Comparison of ENCODE assay signal across 8 cellular contexts in genomic region chr7:155069992-155070827, GRCh38. TPM values are rescaled to one million over a fixed set of nuclear protein-coding genes. Genes with fewer than 3 reads are reported as not detected.
DNase-seq lines count a peak whose midpoint lies in the region; ATAC-seq, FAIRE-seq and TF ChIP-seq lines count a peak whose summit lies in the region.

Gene HTR5A, plus strand, starts transcription at chr7:155070324. Its CDS starts 576 bp downstream, at chr7:155070900.

- TF ChIP-seq CTCF in pancreas (IDR thresholded peaks at IDR 0.05) (no peak), tibial nerve (IDR thresholded peaks at IDR 0.05) (no peak)

- TF ChIP-seq POLR2A in tibial nerve (IDR thresholded peaks at IDR 0.05) = no peak

- H3K9me3 ChIP-seq in SJCRH30 (replicated peaks) = no peaks in the 10 kb centered on the region
- no peaks in the 10 kb centered on the region for H3K9me3 ChIP-seq in pancreas
- peaks cover 0 to 9% (median 0%) of the 10 kb centered on the region in 4 donors for H3K9me3 ChIP-seq in tibial nerve

- WGBS in pancreas, 2 donors = 5 to 6% methylated on average over 49 of the region's 49 CpGs
- WGBS in tibial nerve, 2 donors = 3 to 4% methylated on average over 34 to 36 of the region's 49 CpGs

- H3K4me1 ChIP-seq in SJCRH30 (peaks cover 6% of the 10 kb centered on the region), pancreas (no peaks in the 10 kb centered on the region), tibial nerve (no peaks in the 10 kb centered on the region)

- DNase-seq in Ammon's horn (ENCODE audit: low spot score) (peak; percentile 78), GM19238 (ENCODE audit: insufficient read length, low spot score) (peak; percentile 81), SJCRH30 (peak; percentile 76 to 82), globus pallidus (ENCODE audit: low spot score) (peak; percentile 40), pancreas (peak; percentile 74 to 93 (median 84)), tibial nerve (ENCODE audit: low spot score in 2 of 2) (peak; percentile 23 to 59)
- peak; percentile 75 for DNase-seq in activated naive CD4-positive, alpha-beta T cell treated with Interleukin-2 at 50 U/mL for 16 hours

- H3K27ac ChIP-seq in SJCRH30 = no peak within 1 kb of the TSS
- no peak within 1 kb of the TSS for H3K27ac ChIP-seq in pancreas
- no peak within 1 kb of the TSS for H3K27ac ChIP-seq in tibial nerve

- no peaks in the 10 kb centered on the region for H3K36me3 ChIP-seq in SJCRH30
- H3K36me3 ChIP-seq in pancreas = no peaks in the 10 kb centered on the region
- H3K36me3 ChIP-seq in tibial nerve = no peaks in the 10 kb centered on the region

- H3K27me3 ChIP-seq in SJCRH30 (peaks cover 8% of the 10 kb centered on the region), pancreas (peaks cover 0 to 17% (median 4%) of the 10 kb centered on the region in 4 donors), tibial nerve (peaks cover 0 to 26% of the 10 kb centered on the region in 2 donors)

- intact Hi-C loops in pancreas (cut with DNase I) = no loop called here

- no peak for TF ChIP-seq EP300 in tibial nerve (IDR thresholded peaks at IDR 0.05)

- no peak within 1 kb of the TSS for H3K4me3 ChIP-seq in SJCRH30
- H3K4me3 ChIP-seq in pancreas = no peak within 1 kb of the TSS
- H3K4me3 ChIP-seq in tibial nerve = no peak within 1 kb of the TSS

- no peak for FAIRE-seq in pancreas (lab: Jason Lieb, UNC)

- peak; percentile 66 for ATAC-seq in HG03196 (IDR thresholded peaks at IDR 0.05; ENCODE audit: unreplicated experiment)
- ATAC-seq in pancreas = peak; percentile 98 to 100 (median 99)

RNA-seq across cellular contexts. Expression of gene HTR5A, which starts in this region (rescaled TPM):
- not detected in 2 replicates for total RNA-seq in SJCRH30 (2014; rRNA removed; shearing (Covaris generic))
- total RNA-seq in pancreas = not detected
- polyA plus RNA-seq in pancreas = not detected
- not detected for total RNA-seq in tibial nerve

Comparison
In these comparisons a context has a peak if more than half of its experiments do, and no peak if none do; other contexts are left out.
1. Peak in DNase-seq in SJCRH30; RNA of the gene not detected or under 1 TPM.
2. Peak in DNase-seq and ATAC-seq in pancreas; RNA of the gene not detected or under 1 TPM.
3. Peak in DNase-seq in tibial nerve; RNA of the gene not detected or under 1 TPM.